ENCODE assay signal across 8 cellular contexts in genomic region chr11:95337175-95337957, GRCh38.
DNase-seq lines count a peak whose midpoint lies in the region; ATAC-seq, FAIRE-seq and TF ChIP-seq lines count a peak whose summit lies in the region.

No MANE protein-coding gene starts in this region.

- H3K27ac ChIP-seq in AG04450 (ENCODE audit: low read depth, low read length): peak overlapping the region; percentile 39
- H3K27ac ChIP-seq in right lobe of liver: peak overlapping the region; percentile 61 to 83 (median 67)

- DNase-seq in AG04450 (ENCODE audit: low read depth, low spot score) (no peak), T-cell (peak in 30 of 34 experiments; percentile 2 to 48 (median 16)), choroid plexus epithelial cell (ENCODE audit: low read depth) (peak; percentile 69), right lobe of liver (peak; percentile 39 to 59 (median 55)), urothelium cell line (ENCODE audit: low spot score) (no peak)
- peak; percentile 16 to 25 for DNase-seq in stimulated activated CD4-positive, alpha-beta T cell treated with anti-CD3 and anti-CD28 coated beads, Interleukin-4, amount 100 ng/mL, for 48 hours (ENCODE audit: low read depth in 2 of 2)

- H3K36me3 Mint-ChIP-seq in T-cell: no peaks in the 10 kb centered on the region

- no peak overlapping the region for H3K27ac Mint-ChIP-seq in T-cell

- H3K4me3 ChIP-seq in AG04450 (ENCODE audit: low read depth, low read length): no peak overlapping the region
- H3K4me3 ChIP-seq in choroid plexus epithelial cell (ENCODE audit: low read depth, low read length): peak overlapping the region; percentile 9
- H3K4me3 ChIP-seq in right lobe of liver: no peak overlapping the region

- no peak for TF ChIP-seq POLR2A in right lobe of liver (IDR thresholded peaks at IDR 0.05)

- POLR2A ChIA-PET in AG04450 (lab: Yijun Ruan, JAX): no interaction called here
- POLR2A ChIA-PET in T-cell (lab: Charles Lee): interaction anchor here (0.6 kb wide), 2 partner anchors 100 to 131 kb away, joined by 3 to 9 read pairs; no protein-coding TSS in a partner anchor

- no peaks in the 10 kb centered on the region for H3K36me3 ChIP-seq in right lobe of liver

- no peaks in the 10 kb centered on the region for H3K9me3 Mint-ChIP-seq in T-cell

- peaks cover 0 to 26% (median 12%) of the 10 kb centered on the region in 4 donors for H3K4me1 ChIP-seq in right lobe of liver

- no peak for TF ChIP-seq CTCF in AG04450 (IDR thresholded peaks at IDR 0.05; ENCODE audit: low read depth, low read length)
- TF ChIP-seq CTCF in choroid plexus epithelial cell (conservative IDR thresholded peaks at IDR 0.05; ENCODE audit: low read depth, low read length): no peak
- no peak for TF ChIP-seq CTCF in right lobe of liver (IDR thresholded peaks at IDR 0.05)

- ATAC-seq in GM19035 (IDR thresholded peaks at IDR 0.05; ENCODE audit: unreplicated experiment) (peak; percentile 86), HG03159 (IDR thresholded peaks at IDR 0.05; ENCODE audit: unreplicated experiment) (peak; percentile 86), T-cell (replicated peaks in 1 of 4) (peak; percentile 61 to 79 (median 78)), right lobe of liver (peak; percentile 30 to 59 (median 42))

- H3K27me3 ChIP-seq in AG04450 (ENCODE audit: control insufficient read depth, insufficient read depth, low read length) (no peaks in the 10 kb centered on the region), right lobe of liver (no peaks in the 10 kb centered on the region)

- CTCF ChIA-PET in AG04450 (lab: Charles Lee): interaction anchor here (0.5 to 1.5 kb wide), 3 partner anchors 15 to 1126 kb away, joined by 3 to 5 read pairs (median 4); no protein-coding TSS in a partner anchor
- CTCF ChIA-PET in T-cell (lab: Charles Lee): interaction anchor here (0.5 to 0.7 kb wide), 4 partner anchors 9 to 1126 kb away, joined by 3 read pairs; no protein-coding TSS in a partner anchor

- intact Hi-C loops in right lobe of liver (cut with DNase I): no loop called here

- 47% methylated on average over 11 of the region's 14 CpGs for WGBS in right lobe of liver (ENCODE audit: insufficient coverage, low coverage, low lambda C conversion rate, missing lambda C conversion rate)

- H3K9me3 ChIP-seq in AG04450 (ENCODE audit: control insufficient read depth, insufficient read depth, low read length) (no peaks in the 10 kb centered on the region), right lobe of liver (no peaks in the 10 kb centered on the region)

- no peaks in the 10 kb centered on the region for H3K27me3 Mint-ChIP-seq in T-cell

- FAIRE-seq in urothelium cell line (lab: Jason Lieb, UNC): no peak

- no peak overlapping the region for H3K4me3 Mint-ChIP-seq in T-cell

- H3K4me1 Mint-ChIP-seq in T-cell: peaks cover 0 to 7% (median 7%) of the 10 kb centered on the region in 3 donors

Comparison
In these comparisons a context has a peak if more than half of its experiments do, and no peak if none do; other contexts are left out.
1. DNase-seq: peak in T-cell (30 of 34), choroid plexus epithelial cell (single experiment), right lobe of liver (3 of 3) and stimulated activated CD4-positive, alpha-beta T cell treated with anti-CD3 and anti-CD28 coated beads, Interleukin-4, amount 100 ng/mL, for 48 hours (2 of 2); none in AG04450 (single experiment) and urothelium cell line (single experiment).
2. Peak in every context shown above with its lines, with median percentiles within 50 percentile points of each other: ATAC-seq.